In the genomic region with DNA sequence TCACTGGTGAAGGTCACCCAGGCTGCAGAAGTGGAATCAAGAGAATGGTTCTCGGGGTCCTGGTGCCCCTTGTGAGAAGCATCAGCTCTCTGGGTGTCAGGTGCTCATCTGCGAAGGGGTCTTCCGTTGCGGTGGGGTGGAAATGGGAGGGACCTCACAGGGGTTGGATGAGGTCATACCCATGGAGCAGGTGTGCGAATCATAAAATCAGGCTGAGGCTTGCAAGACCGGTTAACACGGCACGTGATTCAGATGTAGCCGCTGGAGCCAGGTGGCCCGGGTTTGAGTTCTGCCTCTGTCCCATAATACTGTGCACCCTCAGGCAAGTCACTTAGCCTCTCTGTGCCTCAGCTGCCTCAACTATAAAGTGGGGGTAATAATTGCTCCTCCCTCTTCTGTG, we compare ENCODE assay signal across 1 cellular context.
TF ChIP-seq lines count a peak whose summit lies in the region.

No MANE protein-coding gene starts in this region.

TF ChIP-seq in GM23338, 12 proteins besides CTCF, POLR2A, EP300 and RAD21 (continued from another document):
- TF ChIP-seq, protein P1, sequence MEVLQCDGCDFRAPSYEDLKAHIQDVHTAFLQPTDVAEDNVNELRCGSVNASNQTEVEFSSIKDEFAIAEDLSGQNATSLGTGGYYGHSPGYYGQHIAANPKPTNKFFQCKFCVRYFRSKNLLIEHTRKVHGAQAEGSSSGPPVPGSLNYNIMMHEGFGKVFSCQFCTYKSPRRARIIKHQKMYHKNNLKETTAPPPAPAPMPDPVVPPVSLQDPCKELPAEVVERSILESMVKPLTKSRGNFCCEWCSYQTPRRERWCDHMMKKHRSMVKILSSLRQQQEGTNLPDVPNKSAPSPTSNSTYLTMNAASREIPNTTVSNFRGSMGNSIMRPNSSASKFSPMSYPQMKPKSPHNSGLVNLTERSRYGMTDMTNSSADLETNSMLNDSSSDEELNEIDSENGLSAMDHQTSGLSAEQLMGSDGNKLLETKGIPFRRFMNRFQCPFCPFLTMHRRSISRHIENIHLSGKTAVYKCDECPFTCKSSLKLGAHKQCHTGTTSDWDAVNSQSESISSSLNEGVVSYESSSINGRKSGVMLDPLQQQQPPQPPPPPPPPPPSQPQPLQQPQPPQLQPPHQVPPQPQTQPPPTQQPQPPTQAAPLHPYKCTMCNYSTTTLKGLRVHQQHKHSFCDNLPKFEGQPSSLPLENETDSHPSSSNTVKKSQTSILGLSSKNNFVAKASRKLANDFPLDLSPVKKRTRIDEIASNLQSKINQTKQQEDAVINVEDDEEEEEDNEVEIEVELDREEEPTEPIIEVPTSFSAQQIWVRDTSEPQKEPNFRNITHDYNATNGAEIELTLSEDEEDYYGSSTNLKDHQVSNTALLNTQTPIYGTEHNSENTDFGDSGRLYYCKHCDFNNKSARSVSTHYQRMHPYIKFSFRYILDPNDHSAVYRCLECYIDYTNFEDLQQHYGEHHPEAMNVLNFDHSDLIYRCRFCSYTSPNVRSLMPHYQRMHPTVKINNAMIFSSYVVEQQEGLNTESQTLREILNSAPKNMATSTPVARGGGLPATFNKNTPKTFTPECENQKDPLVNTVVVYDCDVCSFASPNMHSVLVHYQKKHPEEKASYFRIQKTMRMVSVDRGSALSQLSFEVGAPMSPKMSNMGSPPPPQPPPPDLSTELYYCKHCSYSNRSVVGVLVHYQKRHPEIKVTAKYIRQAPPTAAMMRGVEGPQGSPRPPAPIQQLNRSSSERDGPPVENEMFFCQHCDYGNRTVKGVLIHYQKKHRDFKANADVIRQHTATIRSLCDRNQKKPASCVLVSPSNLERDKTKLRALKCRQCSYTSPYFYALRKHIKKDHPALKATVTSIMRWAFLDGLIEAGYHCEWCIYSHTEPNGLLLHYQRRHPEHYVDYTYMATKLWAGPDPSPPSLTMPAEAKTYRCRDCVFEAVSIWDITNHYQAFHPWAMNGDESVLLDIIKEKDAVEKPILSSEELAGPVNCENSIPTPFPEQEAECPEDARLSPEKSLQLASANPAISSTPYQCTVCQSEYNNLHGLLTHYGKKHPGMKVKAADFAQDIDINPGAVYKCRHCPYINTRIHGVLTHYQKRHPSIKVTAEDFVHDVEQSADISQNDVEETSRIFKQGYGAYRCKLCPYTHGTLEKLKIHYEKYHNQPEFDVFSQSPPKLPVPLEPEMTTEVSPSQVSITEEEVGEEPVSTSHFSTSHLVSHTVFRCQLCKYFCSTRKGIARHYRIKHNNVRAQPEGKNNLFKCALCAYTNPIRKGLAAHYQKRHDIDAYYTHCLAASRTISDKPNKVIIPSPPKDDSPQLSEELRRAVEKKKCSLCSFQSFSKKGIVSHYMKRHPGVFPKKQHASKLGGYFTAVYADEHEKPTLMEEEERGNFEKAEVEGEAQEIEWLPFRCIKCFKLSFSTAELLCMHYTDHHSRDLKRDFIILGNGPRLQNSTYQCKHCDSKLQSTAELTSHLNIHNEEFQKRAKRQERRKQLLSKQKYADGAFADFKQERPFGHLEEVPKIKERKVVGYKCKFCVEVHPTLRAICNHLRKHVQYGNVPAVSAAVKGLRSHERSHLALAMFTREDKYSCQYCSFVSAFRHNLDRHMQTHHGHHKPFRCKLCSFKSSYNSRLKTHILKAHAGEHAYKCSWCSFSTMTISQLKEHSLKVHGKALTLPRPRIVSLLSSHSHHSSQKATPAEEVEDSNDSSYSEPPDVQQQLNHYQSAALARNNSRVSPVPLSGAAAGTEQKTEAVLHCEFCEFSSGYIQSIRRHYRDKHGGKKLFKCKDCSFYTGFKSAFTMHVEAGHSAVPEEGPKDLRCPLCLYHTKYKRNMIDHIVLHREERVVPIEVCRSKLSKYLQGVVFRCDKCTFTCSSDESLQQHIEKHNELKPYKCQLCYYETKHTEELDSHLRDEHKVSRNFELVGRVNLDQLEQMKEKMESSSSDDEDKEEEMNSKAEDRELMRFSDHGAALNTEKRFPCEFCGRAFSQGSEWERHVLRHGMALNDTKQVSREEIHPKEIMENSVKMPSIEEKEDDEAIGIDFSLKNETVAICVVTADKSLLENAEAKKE (CRISPR knock-in tag; IDR thresholded peaks at IDR 0.05) = no peak
- no peak for TF ChIP-seq ZNF331 (CRISPR knock-in tag; IDR thresholded peaks at IDR 0.05; ENCODE audit: low read depth)
